Comparison of ENCODE assay signal across 8 cellular contexts in the genomic region with DNA sequence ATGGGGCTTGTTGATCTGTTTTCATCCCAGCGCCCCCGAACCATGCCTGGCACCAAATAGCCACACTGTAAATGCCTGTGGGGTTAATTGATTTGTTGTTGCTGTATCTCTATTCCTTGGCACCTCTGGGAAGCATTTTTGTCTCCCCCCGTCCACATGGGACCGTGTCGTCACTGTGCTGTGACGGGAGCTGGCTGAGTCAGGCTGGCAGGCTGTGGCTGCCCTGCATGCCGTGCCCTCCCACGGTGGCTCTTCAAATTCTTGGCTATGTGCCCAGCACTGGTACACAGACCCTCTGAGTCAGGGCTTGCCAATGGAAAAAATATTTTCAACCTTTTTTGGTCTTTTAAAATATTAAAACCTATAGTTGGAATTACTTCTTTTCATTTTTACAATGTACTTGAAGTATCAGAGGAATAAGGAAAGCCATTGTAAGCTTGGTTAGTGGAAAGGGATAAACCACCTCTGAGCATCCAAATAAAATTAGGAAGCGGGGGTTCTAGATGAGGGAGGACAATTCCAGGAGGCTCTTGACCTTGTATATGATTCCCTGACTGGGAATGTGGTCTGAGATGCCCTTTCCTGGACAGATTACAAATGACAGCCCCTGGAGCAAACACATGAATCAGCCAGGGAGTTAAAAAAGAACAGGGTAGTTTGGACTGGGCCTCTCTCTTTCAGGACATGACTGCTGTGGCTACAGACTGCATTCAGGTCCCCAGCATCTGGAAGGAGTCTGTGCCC. TPM values are rescaled to one million over a fixed set of nuclear protein-coding genes. Genes with fewer than 3 reads are reported as not detected.
DNase-seq lines count a peak whose midpoint lies in the region; ATAC-seq and TF ChIP-seq lines count a peak whose summit lies in the region.

No MANE protein-coding gene starts in this region.

- H3K36me3 ChIP-seq in BE2C (peaks cover 6% of the 10 kb centered on the region; the same call in 1 of the 2 replicates), skeletal muscle tissue (ENCODE audit: control insufficient read depth in 3 of 3, insufficient read depth in 3 of 3, low read length in 3 of 3) (peaks cover 0 to 4% (median 0%) of the 10 kb centered on the region in 3 donors)

- H3K9ac ChIP-seq in skeletal muscle tissue (ENCODE audit: low read depth in 1 of 3, low read length in 3 of 3) = peak overlapping the region; percentile 40 to 66 (median 66)

- H3K4me3 ChIP-seq in BE2C (ENCODE audit: low read depth, low read length) (no peak overlapping the region), skeletal muscle tissue (ENCODE audit: low read length in 3 of 3) (peak overlapping the region in 2 of 3 donors; percentile 42 to 51)

- DNase-seq in BE2C = peak; percentile 56
- peak; percentile 58 for DNase-seq in NCI-H1092 treated with DMSO at 0.1 percent for 48 hours (lab: John Stamatoyannopoulos, UW)
- peak; percentile 68 for DNase-seq in activated T-cell treated with anti-CD3 and anti-CD28 coated beads, Interleukin-2, amount 50 U/mL, for 24 hours
- DNase-seq in globus pallidus (ENCODE audit: low spot score) = peak; percentile 59

- TF ChIP-seq CTCF in BE2C (IDR thresholded peaks at IDR 0.05; ENCODE audit: low read depth, low read length) = no peak

- no peak for ATAC-seq in HG03520 (IDR thresholded peaks at IDR 0.05; ENCODE audit: unreplicated experiment)
- no peak for ATAC-seq in GM18502 (IDR thresholded peaks at IDR 0.05; ENCODE audit: poor library complexity, unreplicated experiment)
- no peak for ATAC-seq in GM21717 (IDR thresholded peaks at IDR 0.05; ENCODE audit: unreplicated experiment)

- H3K27me3 Mint-ChIP-seq in activated T-cell treated with anti-CD3 and anti-CD28 coated beads, Interleukin-2, amount 50 U/mL, for 24 hours = no peaks in the 10 kb centered on the region

- H3K4me1 Mint-ChIP-seq in activated T-cell treated with anti-CD3 and anti-CD28 coated beads, Interleukin-2, amount 50 U/mL, for 24 hours (ENCODE audit: low read depth) = peaks cover 91% of the 10 kb centered on the region

- H3K9me3 ChIP-seq in BE2C (no peaks in the 10 kb centered on the region; the same call in 1 of the 2 replicates), skeletal muscle tissue (ENCODE audit: control insufficient read depth in 3 of 3, low read length in 3 of 3) (peaks cover 0 to 6% (median 0%) of the 10 kb centered on the region in 3 donors)

- peaks cover 23% of the 10 kb centered on the region for H3K4me1 ChIP-seq in BE2C
- peaks cover 25 to 51% (median 41%) of the 10 kb centered on the region in 3 donors for H3K4me1 ChIP-seq in skeletal muscle tissue (ENCODE audit: control insufficient read depth in 3 of 3, insufficient read depth in 3 of 3, low read length in 3 of 3)

- H3K27me3 ChIP-seq in BE2C (no peaks in the 10 kb centered on the region), skeletal muscle tissue (ENCODE audit: control insufficient read depth in 3 of 3, insufficient read depth in 3 of 3, low read length in 3 of 3) (no peaks in the 10 kb centered on the region)

- peaks cover 73% of the 10 kb centered on the region for H3K36me3 Mint-ChIP-seq in activated T-cell treated with anti-CD3 and anti-CD28 coated beads, Interleukin-2, amount 50 U/mL, for 24 hours (ENCODE audit: low read depth)

- H3K9me3 Mint-ChIP-seq in activated T-cell treated with anti-CD3 and anti-CD28 coated beads, Interleukin-2, amount 50 U/mL, for 24 hours = peaks cover 17% of the 10 kb centered on the region

- H3K27ac ChIP-seq in skeletal muscle tissue (ENCODE audit: low read depth, low read length) = peak overlapping the region; percentile 97

- H3K27ac Mint-ChIP-seq in activated T-cell treated with anti-CD3 and anti-CD28 coated beads, Interleukin-2, amount 50 U/mL, for 24 hours = peak overlapping the region; percentile 85

- H3K4me3 Mint-ChIP-seq in activated T-cell treated with anti-CD3 and anti-CD28 coated beads, Interleukin-2, amount 50 U/mL, for 24 hours = peak overlapping the region; percentile 4

RNA-seq across cellular contexts. Expression of gene DGKD, which starts 59.4 kb away (rescaled TPM):
- 76.3 TPM for polyA plus RNA-seq in BE2C (2012; ENCODE audit: insufficient read depth, insufficient read length, low read depth)
- 17.2 TPM for total RNA-seq in skeletal muscle tissue
